Comparison of ENCODE assay signal across 36 cellular contexts in genomic region chr5:160797020-160797419, GRCh38. TPM values are rescaled to one million over a fixed set of nuclear protein-coding genes. Genes with fewer than 3 reads are reported as not detected.
"Had no signal": no experiment of that assay in that cellular context is flagged by ENCODE, and none has a peak within 500 bp of the region (broad histone marks: within the 10 kb centered on the region; RNA-seq: fewer than 3 reads in every experiment).

No MANE protein-coding gene starts in this region.

- DNase-seq: Karpas-422, Kasumi-1, MG63, MM.1S, MV-4-11, NCI-H1048, NCI-H1092, NCI-H1092 treated with DMSO at 0.1 percent for 48 hours, NCI-H1105, NCI-H1105 treated with DMSO at 0.1 percent for 48 hours, NCI-H1417 treated with DMSO at 0.1 percent for 48 hours, NCI-H1436, NCI-H1436 treated with DMSO at 0.1 percent for 48 hours, NCI-H146, NCI-H1694, NCI-H1694 treated with DMSO at 0.1 percent for 48 hours, NCI-H187, NCI-H187 treated with DMSO at 0.1 percent for 48 hours, NCI-H1930, NCI-H2029, NCI-H2029 treated with DMSO at 0.1 percent for 48 hours, NCI-H2081, NCI-H2081 treated with DMSO at 0.1 percent for 48 hours, NCI-H2107, NCI-H2171, NCI-H2171 treated with DMSO at 0.1 percent for 48 hours, NCI-H2227 treated with DMSO at 0.1 percent for 48 hours, NCI-H226, NCI-H345, NCI-H446, NCI-H446 treated with DMSO at 0.1 percent for 48 hours, NCI-H510A, NCI-H510A treated with DMSO at 0.1 percent for 48 hours had no signal

- H3K27me3 ChIP-seq: MG63 had no signal

- H3K36me3 ChIP-seq: MG63 had no signal

- H3K4me3 ChIP-seq: MG63 had no signal

- H3K9me3 ChIP-seq: MG63 had no signal

RNA-seq across cellular contexts. Expression of gene ATP10B, which starts 55.0 kb away (rescaled TPM):
- total RNA-seq: LHCN-M2, MCF 10A, NCI-H460 had no signal
